ENCODE assay signal across 17 cellular contexts in genomic region chr2:197274349-197274748, GRCh38. TPM values are rescaled to one million over a fixed set of nuclear protein-coding genes. Genes with fewer than 3 reads are reported as not detected.
A peak's percentile ranks its signal among the peaks of the same experiment; 100 is the strongest.
DNase-seq lines count a peak whose midpoint lies in the region; ATAC-seq and TF ChIP-seq lines count a peak whose summit lies in the region.
"Had no signal": no experiment of that assay in that cellular context is flagged by ENCODE, and none has a peak within 500 bp of the region (broad histone marks: within the 10 kb centered on the region; RNA-seq: fewer than 3 reads in every experiment).

No MANE protein-coding gene starts in this region.

- no peaks in the 10 kb centered on the region for H3K36me3 ChIP-seq in uterus
- H3K36me3 ChIP-seq: suprapubic skin had no signal

- H3K4me3 Mint-ChIP-seq in activated T-cell treated with anti-CD3 and anti-CD28 coated beads, Interleukin-2, amount 50 U/mL, for 24 hours: no peak overlapping the region
- H3K4me3 Mint-ChIP-seq in IgD-negative memory B cell: peak overlapping the region in 2 of 4 donors; percentile 17 to 59
- no peak overlapping the region for H3K4me3 Mint-ChIP-seq in activated naive CD8-positive, alpha-beta T cell treated with anti-CD3 and anti-CD28 coated beads, Interleukin-2, amount 50 U/mL, for 24 hours
- peak overlapping the region; percentile 4 for H3K4me3 Mint-ChIP-seq in stimulated activated memory B cell treated with anti-CD40 and anti-IgM and Interleukin-4, amounts not matched to agents 10 μg/mL and 1 μg/mL and 100 μg/mL, for 72 hours

- peak; percentile 13 for ATAC-seq in activated naive CD8-positive, alpha-beta T cell treated with anti-CD3 and anti-CD28 coated beads, Interleukin-2, amount 50 U/mL, for 24 hours
- no peak for ATAC-seq in stimulated activated memory B cell treated with anti-CD40 and anti-IgM and Interleukin-4, amounts not matched to agents 10 μg/mL and 1 μg/mL and 100 μg/mL, for 72 hours
- ATAC-seq: left cardiac atrium had no signal

- H3K9me3 Mint-ChIP-seq in activated T-cell treated with anti-CD3 and anti-CD28 coated beads, Interleukin-2, amount 50 U/mL, for 24 hours: peaks cover 3% of the 10 kb centered on the region
- H3K9me3 Mint-ChIP-seq in IgD-negative memory B cell: no peaks in the 10 kb centered on the region
- H3K9me3 Mint-ChIP-seq in activated naive CD8-positive, alpha-beta T cell treated with anti-CD3 and anti-CD28 coated beads, Interleukin-2, amount 50 U/mL, for 24 hours: no peaks in the 10 kb centered on the region
- H3K9me3 Mint-ChIP-seq in stimulated activated memory B cell treated with anti-CD40 and anti-IgM and Interleukin-4, amounts not matched to agents 10 μg/mL and 1 μg/mL and 100 μg/mL, for 72 hours: no peaks in the 10 kb centered on the region

- no peak overlapping the region for H3K27ac ChIP-seq in uterus
- H3K27ac ChIP-seq: suprapubic skin had no signal

- no peaks in the 10 kb centered on the region for H3K9me3 ChIP-seq in uterus
- H3K9me3 ChIP-seq: suprapubic skin had no signal

- TF ChIP-seq POLR2A in uterus (IDR thresholded peaks at IDR 0.05): no peak

- no peaks in the 10 kb centered on the region for H3K27me3 ChIP-seq in uterus
- H3K27me3 ChIP-seq: suprapubic skin had no signal

- H3K27ac Mint-ChIP-seq in activated T-cell treated with anti-CD3 and anti-CD28 coated beads, Interleukin-2, amount 50 U/mL, for 24 hours: peak overlapping the region; percentile 89
- H3K27ac Mint-ChIP-seq in IgD-negative memory B cell: peak overlapping the region; percentile 10 to 43 (median 18)
- peak overlapping the region; percentile 66 for H3K27ac Mint-ChIP-seq in activated naive CD8-positive, alpha-beta T cell treated with anti-CD3 and anti-CD28 coated beads, Interleukin-2, amount 50 U/mL, for 24 hours
- H3K27ac Mint-ChIP-seq in stimulated activated memory B cell treated with anti-CD40 and anti-IgM and Interleukin-4, amounts not matched to agents 10 μg/mL and 1 μg/mL and 100 μg/mL, for 72 hours: peak overlapping the region; percentile 58

- H3K4me1 ChIP-seq in uterus: peaks cover 0 to 5% of the 10 kb centered on the region in 2 donors

- peaks cover 82% of the 10 kb centered on the region for H3K4me1 Mint-ChIP-seq in activated T-cell treated with anti-CD3 and anti-CD28 coated beads, Interleukin-2, amount 50 U/mL, for 24 hours (ENCODE audit: low read depth)
- peaks cover 47 to 64% (median 52%) of the 10 kb centered on the region in 3 donors for H3K4me1 Mint-ChIP-seq in IgD-negative memory B cell
- H3K4me1 Mint-ChIP-seq in activated naive CD8-positive, alpha-beta T cell treated with anti-CD3 and anti-CD28 coated beads, Interleukin-2, amount 50 U/mL, for 24 hours: peaks cover 83% of the 10 kb centered on the region
- peaks cover 86% of the 10 kb centered on the region for H3K4me1 Mint-ChIP-seq in stimulated activated memory B cell treated with anti-CD40 and anti-IgM and Interleukin-4, amounts not matched to agents 10 μg/mL and 1 μg/mL and 100 μg/mL, for 72 hours

- H3K4me3 ChIP-seq in uterus: no peak overlapping the region
- H3K4me3 ChIP-seq: suprapubic skin had no signal

- peaks cover 34% of the 10 kb centered on the region for H3K36me3 Mint-ChIP-seq in activated T-cell treated with anti-CD3 and anti-CD28 coated beads, Interleukin-2, amount 50 U/mL, for 24 hours (ENCODE audit: low read depth)
- H3K36me3 Mint-ChIP-seq in IgD-negative memory B cell: no peaks in the 10 kb centered on the region
- peaks cover 20% of the 10 kb centered on the region for H3K36me3 Mint-ChIP-seq in activated naive CD8-positive, alpha-beta T cell treated with anti-CD3 and anti-CD28 coated beads, Interleukin-2, amount 50 U/mL, for 24 hours (ENCODE audit: low read depth)
- H3K36me3 Mint-ChIP-seq in stimulated activated memory B cell treated with anti-CD40 and anti-IgM and Interleukin-4, amounts not matched to agents 10 μg/mL and 1 μg/mL and 100 μg/mL, for 72 hours: peaks cover 14% of the 10 kb centered on the region

- DNase-seq in activated T-cell treated with anti-CD3 and anti-CD28 coated beads, Interleukin-2, amount 50 U/mL, for 24 hours: no peak
- DNase-seq in activated T-cell treated with anti-CD3 and anti-CD28 coated beads, Interleukin-2, amount 50 U/mL, for 1 hour: no peak
- no peak for DNase-seq in activated naive CD8-positive, alpha-beta T cell treated with anti-CD3 and anti-CD28 coated beads, Interleukin-2, amount 50 U/mL, for 24 hours
- DNase-seq in uterus (no peak), NCI-H526 (lab: John Stamatoyannopoulos, UW) (no peak)
- DNase-seq in stimulated activated CD4-positive, alpha-beta T cell treated with anti-CD3 and anti-CD28 coated beads, Interleukin-2, amount 100 ng/mL, for 48 hours: no peak
- DNase-seq: ACHN; activated CD4-positive, alpha-beta T cell treated with anti-CD3 and anti-CD28 coated beads, Interleukin-2, amount 50 U/mL, for 48 hours; caudate nucleus; EL; Karpas-422; left cardiac atrium; NCI-H1048; stimulated activated CD4-positive, alpha-beta T cell treated with anti-CD3 and anti-CD28 coated beads, Interleukin-4, amount 100 ng/mL, for 4 hours had no signal

- intact Hi-C loops in uterus (cut with DNase I; ENCODE audit: low total_unique reads): no loop called here

- no peaks in the 10 kb centered on the region for H3K27me3 Mint-ChIP-seq in activated T-cell treated with anti-CD3 and anti-CD28 coated beads, Interleukin-2, amount 50 U/mL, for 24 hours
- H3K27me3 Mint-ChIP-seq in IgD-negative memory B cell: no peaks in the 10 kb centered on the region
- no peaks in the 10 kb centered on the region for H3K27me3 Mint-ChIP-seq in activated naive CD8-positive, alpha-beta T cell treated with anti-CD3 and anti-CD28 coated beads, Interleukin-2, amount 50 U/mL, for 24 hours
- no peaks in the 10 kb centered on the region for H3K27me3 Mint-ChIP-seq in stimulated activated memory B cell treated with anti-CD40 and anti-IgM and Interleukin-4, amounts not matched to agents 10 μg/mL and 1 μg/mL and 100 μg/mL, for 72 hours

- no peak for TF ChIP-seq CTCF in uterus (IDR thresholded peaks at IDR 0.05)

RNA-seq across cellular contexts. Expression of gene ANKRD44, which starts 36.2 kb away (rescaled TPM):
- 91.6 TPM for polyA plus RNA-seq in IgD-negative memory B cell
- 10 to 100 TPM; 14.4 to 71.5 (median 23.2) TPM for total RNA-seq in uterus

Comparison
In these comparisons a context has a peak if more than half of its experiments do, and no peak if none do; other contexts are left out.
1. H3K27ac Mint-ChIP-seq: peak in every context shown above with its lines; median percentile 89 in activated T-cell treated with anti-CD3 and anti-CD28 coated beads, Interleukin-2, amount 50 U/mL, for 24 hours; 66 in activated naive CD8-positive, alpha-beta T cell treated with anti-CD3 and anti-CD28 coated beads, Interleukin-2, amount 50 U/mL, for 24 hours; 58 in stimulated activated memory B cell treated with anti-CD40 and anti-IgM and Interleukin-4, amounts not matched to agents 10 μg/mL and 1 μg/mL and 100 μg/mL, for 72 hours; 18 in IgD-negative memory B cell.